15 cellular contexts compared by ENCODE assay signal in the genomic region with DNA sequence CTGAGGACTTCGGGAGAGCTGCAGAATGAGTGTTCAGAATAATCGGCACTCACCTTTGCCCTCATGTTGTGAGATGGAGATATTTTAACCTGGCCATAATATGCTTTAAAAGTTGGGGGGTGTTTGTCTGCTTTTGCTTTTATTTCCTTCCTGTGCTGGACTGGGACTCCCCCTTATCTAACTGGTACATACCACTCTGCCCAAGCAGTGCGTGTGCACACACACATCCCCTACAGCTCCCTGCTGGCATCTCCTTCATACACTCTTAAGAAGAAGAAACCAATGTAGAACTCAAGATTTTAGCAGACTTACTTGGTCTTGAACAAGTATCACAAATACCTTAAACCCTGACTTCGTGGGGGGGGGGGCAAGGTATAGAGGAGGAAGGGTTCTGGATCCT.
DNase-seq lines count a peak whose midpoint lies in the region; ATAC-seq and TF ChIP-seq lines count a peak whose summit lies in the region.
"Had no signal": no experiment of that assay in that cellular context is flagged by ENCODE, and none has a peak within 500 bp of the region (broad histone marks: within the 10 kb centered on the region; RNA-seq: fewer than 3 reads in every experiment).

No MANE protein-coding gene starts in this region.

- H3K23ac ChIP-seq in trophoblast cell (ENCODE audit: low read length) = no peak overlapping the region

- H3K27ac ChIP-seq in trophoblast cell (ENCODE audit: low read depth, low read length) = peak overlapping the region; percentile 92
- H3K27ac ChIP-seq in vagina = peak overlapping the region; percentile 88
- H3K27ac ChIP-seq: HL-60 had no signal

- H3K4ac ChIP-seq in trophoblast cell (ENCODE audit: low read depth, low read length) = peak overlapping the region; percentile 9

- H3K27me3 ChIP-seq in trophoblast cell (ENCODE audit: insufficient read depth, low read length) = no peaks in the 10 kb centered on the region
- H3K27me3 ChIP-seq in vagina = no peaks in the 10 kb centered on the region

- H3K79me1 ChIP-seq in trophoblast cell (ENCODE audit: low read length) = peaks cover 46% of the 10 kb centered on the region

- peak; percentile 5 for ATAC-seq in Right ventricle myocardium inferior
- no peak for ATAC-seq in HG02938 (IDR thresholded peaks at IDR 0.05; ENCODE audit: unreplicated experiment)
- ATAC-seq in HG02571 (IDR thresholded peaks at IDR 0.05; ENCODE audit: unreplicated experiment) = no peak
- ATAC-seq: T-cell had no signal

- no peak overlapping the region for H3K18ac ChIP-seq in trophoblast cell (ENCODE audit: low read length)

- TF ChIP-seq POLR2A in vagina (IDR thresholded peaks at IDR 0.05) = no peak

- H4K12ac ChIP-seq in trophoblast cell (ENCODE audit: low read depth, low read length) = no peak overlapping the region

- peak overlapping the region; percentile 81 for H2BK120ac ChIP-seq in trophoblast cell (ENCODE audit: insufficient read depth, low read length, poor library complexity)

- peak overlapping the region; percentile 7 for H2BK5ac ChIP-seq in trophoblast cell (ENCODE audit: low read depth, low read length, poor library complexity)

- intact Hi-C loops in Right ventricle myocardium inferior (cut with DNase I) (loop anchor here (2.0 to 10.0 kb wide), 4 partner anchors 20 to 78 kb away; no protein-coding TSS in a partner anchor), cardiac septum (cut with DNase I) (loop anchor here (5.0 kb wide), 3 partner anchors 42 to 78 kb away; no protein-coding TSS in a partner anchor), vagina (cut with DNase I) (loop anchor here (10.0 kb wide), 1 partner anchor 70 kb away; no protein-coding TSS in a partner anchor)

- no CpG with 5 or more reads among the region's 4 CpGs for WGBS in trophoblast cell (ENCODE audit: extremely low coverage, insufficient coverage, insufficient read length)

- H3K4me3 ChIP-seq in fibroblast of the aortic adventitia (ENCODE audit: low read depth, low read length) = peak overlapping the region; percentile 23
- no peak overlapping the region for H3K4me3 ChIP-seq in trophoblast cell (ENCODE audit: low read depth, low read length)
- peak overlapping the region; percentile 16 to 20 for H3K4me3 ChIP-seq in vagina

- H3K14ac ChIP-seq in trophoblast cell (ENCODE audit: low read length) = peak overlapping the region; percentile 64

- H2AFZ ChIP-seq in trophoblast cell (ENCODE audit: insufficient read depth, low read length, poor library complexity) = no peak overlapping the region

- peak overlapping the region; percentile 33 for H4K8ac ChIP-seq in trophoblast cell (ENCODE audit: low read depth, low read length)

- peaks cover 21% of the 10 kb centered on the region for H3K79me2 ChIP-seq in trophoblast cell (ENCODE audit: control insufficient read depth, insufficient read depth, low read length, poor library complexity)

- peaks cover 0 to 16% of the 10 kb centered on the region in 2 experiments for H3K36me3 ChIP-seq in trophoblast cell (ENCODE audit: control insufficient read depth in 1 of 2, insufficient read depth in 2 of 2, low read length in 2 of 2)
- no peaks in the 10 kb centered on the region for H3K36me3 ChIP-seq in vagina

- H2AK5ac ChIP-seq in trophoblast cell (ENCODE audit: low read length) = no peak overlapping the region

- peak overlapping the region; percentile 83 for H2BK12ac ChIP-seq in trophoblast cell (ENCODE audit: low read length)

- TF ChIP-seq CTCF in fibroblast of the aortic adventitia (IDR thresholded peaks at IDR 0.05; ENCODE audit: insufficient read depth, low read length) (no peak), vagina (IDR thresholded peaks at IDR 0.05) (no peak)

- peaks cover 38 to 49% of the 10 kb centered on the region in 2 experiments for H3K4me1 ChIP-seq in trophoblast cell (ENCODE audit: control insufficient read depth in 1 of 2, insufficient read depth in 2 of 2, low read length in 2 of 2)
- H3K4me1 ChIP-seq in vagina = peaks cover 95% of the 10 kb centered on the region

- H4K91ac ChIP-seq in trophoblast cell (ENCODE audit: low read depth, low read length) = peak overlapping the region; percentile 50

- H3K4me2 ChIP-seq in trophoblast cell (ENCODE audit: low read length) = no peak overlapping the region

- H3K9ac ChIP-seq in trophoblast cell (ENCODE audit: low read length) = no peak overlapping the region

- DNase-seq in Right ventricle myocardium inferior (ENCODE audit: missing footprints) = no peak
- DNase-seq in cardiac septum (ENCODE audit: low spot score) = no peak
- no peak for DNase-seq in fibroblast of the aortic adventitia (ENCODE audit: low read depth)
- DNase-seq in trophoblast cell = no peak
- no peak for DNase-seq in vagina (ENCODE audit: extremely low spot score in 2 of 2)
- DNase-seq in T1000 (lab: John Stamatoyannopoulos, UW) = no peak
- DNase-seq: activated CD4-positive, alpha-beta T cell treated with anti-CD3 and anti-CD28 coated beads, Interleukin-2, amount 50 U/mL, for 48 hours; activated naive CD4-positive, alpha-beta T cell; DMS53; immature natural killer cell; NCI-H748 treated with DMSO at 0.1 percent for 48 hours; T-cell had no signal

- H3K9me3 ChIP-seq in trophoblast cell (ENCODE audit: insufficient read depth, low read depth, low read length) = no peaks in the 10 kb centered on the region
- no peaks in the 10 kb centered on the region for H3K9me3 ChIP-seq in vagina
